12 cellular contexts compared by ENCODE assay signal in genomic region chr6:113361014-113361645, GRCh38.
DNase-seq lines count a peak whose midpoint lies in the region; ATAC-seq and TF ChIP-seq lines count a peak whose summit lies in the region.
"Had no signal": no experiment of that assay in that cellular context is flagged by ENCODE, and none has a peak within 500 bp of the region (broad histone marks: within the 10 kb centered on the region; RNA-seq: fewer than 3 reads in every experiment).

No MANE protein-coding gene starts in this region.

- H3K4me2 ChIP-seq in HCT116 (ENCODE audit: low read length) = peak overlapping the region; percentile 70

- CTCF ChIA-PET in HCT116 (lab: Charles Lee) = no interaction called here

- no peaks in the 10 kb centered on the region for H3K9me2 ChIP-seq in HCT116 (ENCODE audit: insufficient read depth)

- peak overlapping the region; percentile 44 for H3K9ac ChIP-seq in HCT116 (ENCODE audit: low read length)

- no peaks in the 10 kb centered on the region for H3K79me2 ChIP-seq in HCT116 (ENCODE audit: insufficient read depth, low read length)

- intact Hi-C loops in HCT116 (cut with micrococcal nuclease) = no loop called here
- intact Hi-C loops in upper lobe of right lung (cut with DNase I) = no loop called here

- H3K27ac ChIP-seq in HCT116 (ENCODE audit: low read depth, low read length) = no peak overlapping the region
- H3K27ac ChIP-seq in RWPE2 (ENCODE audit: poor library complexity, severe bottlenecking) = peak overlapping the region; percentile 95
- H3K27ac ChIP-seq in upper lobe of right lung = no peak overlapping the region
- H3K27ac ChIP-seq: vagina had no signal

- peak; percentile 64 for ATAC-seq in HCT116
- peak; percentile 77 for ATAC-seq in RWPE2 (ENCODE audit: low read depth)
- ATAC-seq in upper lobe of right lung = no peak
- no peak for ATAC-seq in HG03520 (IDR thresholded peaks at IDR 0.05; ENCODE audit: unreplicated experiment)

- BruUV-seq in HCT116 (replicated peaks; lab: Mats Ljungman, UMichigan) = no TSS peak

- DNase-seq in ACHN (peak; percentile 30), HCT116 (ENCODE audit: low read depth, low spot score) (peak; percentile 66), RWPE2 (ENCODE audit: low spot score) (no peak), foreskin melanocyte (peak; percentile 91), upper lobe of right lung (no peak), pons (ENCODE audit: low spot score) (no peak), NCI-H1048 (lab: John Stamatoyannopoulos, UW) (no peak)
- DNase-seq: central memory CD4-positive, alpha-beta T cell; H9; occipital lobe had no signal

- no peak for TF ChIP-seq RAD21 in HCT116 (IDR thresholded peaks at IDR 0.05; ENCODE audit: low read depth)

- TF ChIP-seq POLR2A in HCT116 (IDR thresholded peaks at IDR 0.05; ENCODE audit: borderline replicate concordance, extremely low read depth, insufficient read depth, insufficient read length) = no peak

- H3K27me3 ChIP-seq in HCT116 (ENCODE audit: insufficient read depth, low read length) (no peaks in the 10 kb centered on the region), RWPE2 (ENCODE audit: insufficient read depth, poor library complexity, severe bottlenecking) (no peaks in the 10 kb centered on the region), upper lobe of right lung (no peaks in the 10 kb centered on the region)
- H3K27me3 ChIP-seq: vagina had no signal

- H3K4me1 ChIP-seq in HCT116 (ENCODE audit: control insufficient read depth in 1 of 2, insufficient read depth in 2 of 2, low read length in 2 of 2) (peaks cover 21 to 59% of the 10 kb centered on the region in 2 experiments), RWPE2 (ENCODE audit: insufficient read depth, poor library complexity, severe bottlenecking) (peaks cover 61% of the 10 kb centered on the region), upper lobe of right lung (no peaks in the 10 kb centered on the region)
- H3K4me1 ChIP-seq: vagina had no signal

- POLR2A ChIA-PET in HCT116 (lab: Charles Lee) = no interaction called here

- no peaks in the 10 kb centered on the region for H3K36me3 ChIP-seq in HCT116 (ENCODE audit: control insufficient read depth in 1 of 2, insufficient read depth in 2 of 2, low read length in 2 of 2)
- H3K36me3 ChIP-seq in RWPE2 (ENCODE audit: low read depth) = no peaks in the 10 kb centered on the region
- H3K36me3 ChIP-seq in upper lobe of right lung = no peaks in the 10 kb centered on the region
- H3K36me3 ChIP-seq: vagina had no signal

- no peak for TF ChIP-seq CTCF in HCT116 (IDR thresholded peaks at IDR 0.05 in 2 of 3, conservative IDR thresholded peaks at IDR 0.05 in 1 of 3; ENCODE audit: borderline replicate concordance in 1 of 3, insufficient read depth in 1 of 3, low read depth in 2 of 3, low read length in 2 of 3)
- no peak for TF ChIP-seq CTCF in RWPE2 (IDR thresholded peaks at IDR 0.05; ENCODE audit: poor library complexity, severe bottlenecking)
- TF ChIP-seq CTCF in upper lobe of right lung (IDR thresholded peaks at IDR 0.05) = no peak

- H3K4me3 ChIP-seq in HCT116 (replicated peaks in 1 of 2; ENCODE audit: low read depth in 1 of 2, low read length in 2 of 2) = peak overlapping the region in 1 of 2 experiments; percentile 15; a peak in 1 of 4 replicates
- H3K4me3 ChIP-seq in RWPE2 (ENCODE audit: severe bottlenecking) = no peak overlapping the region
- no peak overlapping the region for H3K4me3 ChIP-seq in upper lobe of right lung
- H3K4me3 ChIP-seq: vagina had no signal

- no peaks in the 10 kb centered on the region for H4K20me1 ChIP-seq in HCT116 (ENCODE audit: insufficient read depth)

- peak overlapping the region; percentile 99 for H2AFZ ChIP-seq in HCT116 (ENCODE audit: low read depth, low read length, poor library complexity, severe bottlenecking)

- H3K9me3 ChIP-seq in HCT116 (ENCODE audit: control insufficient read depth in 1 of 2, insufficient read depth in 1 of 2, low read depth in 1 of 2, low read length in 2 of 2) = no peaks in the 10 kb centered on the region
- H3K9me3 ChIP-seq in RWPE2 (ENCODE audit: severe bottlenecking) = no peaks in the 10 kb centered on the region
- H3K9me3 ChIP-seq in upper lobe of right lung = no peaks in the 10 kb centered on the region
- H3K9me3 ChIP-seq: vagina had no signal

- in situ Hi-C loops in ACHN (cut with HindIII; ENCODE audit: low pct_ligation_motif_present, low pct_unique_long_range_greater_than_20kb, low sequenced_read_pairs) = no loop called here

- RAD21 ChIA-PET in HCT116 (lab: Charles Lee; ENCODE audit: low non-redundant PET in 1 of 2, low total read pairs in 2 of 2, uncharacterized antibody in 2 of 2, unreplicated experiment in 2 of 2) = no interaction called here

TF ChIP-seq in HCT116, 20 proteins besides CTCF, POLR2A, EP300 and RAD21:
- TF ChIP-seq ATF3 (IDR thresholded peaks at IDR 0.05) (no peak), TCF7L2 (IDR thresholded peaks at IDR 0.05; ENCODE audit: borderline replicate concordance, extremely low read depth, insufficient read depth, insufficient read length) (no peak), SP1 (IDR thresholded peaks at IDR 0.05; ENCODE audit: low read depth) (peak; percentile 51; the same call in 1 of the 2 replicates), ZNF274 (IDR thresholded peaks at IDR 0.05; ENCODE audit: low read depth, low read length) (no peak), EZH2 (IDR thresholded peaks at IDR 0.05) (no peak), CBX3 (IDR thresholded peaks at IDR 0.05; ENCODE audit: low read depth) (no peak), ELF1 (IDR thresholded peaks at IDR 0.05; ENCODE audit: borderline replicate concordance, low read depth) (no peak), POLR2AphosphoS5 (IDR thresholded peaks at IDR 0.05; ENCODE audit: low read depth, low read length) (no peak), ZBTB33 (IDR thresholded peaks at IDR 0.05; ENCODE audit: extremely low read depth, insufficient replicate concordance, low read length) (no peak), FOSL1 (IDR thresholded peaks at IDR 0.05; ENCODE audit: low read depth) (peak; percentile 50; the same call in 1 of the 2 replicates), JUND (IDR thresholded peaks at IDR 0.05) (peak; percentile 58), SRF (IDR thresholded peaks at IDR 0.05; ENCODE audit: low read depth) (no peak), EGR1 (IDR thresholded peaks at IDR 0.05; ENCODE audit: low read depth) (no peak), MAX (IDR thresholded peaks at IDR 0.05) (no peak), ZFX (IDR thresholded peaks at IDR 0.05) (no peak), SIN3A (IDR thresholded peaks at IDR 0.05; ENCODE audit: low read depth) (no peak), EZH2phosphoT487 (IDR thresholded peaks at IDR 0.05; ENCODE audit: borderline replicate concordance) (no peak), YY1 (IDR thresholded peaks at IDR 0.05; ENCODE audit: extremely low read depth, insufficient replicate concordance, low read depth, low read length) (no peak), CEBPB (IDR thresholded peaks at IDR 0.05; ENCODE audit: low read depth) (no peak), REST (IDR thresholded peaks at IDR 0.05; ENCODE audit: low read depth) (no peak)

Comparison
In these comparisons a context has a peak if more than half of its experiments do, and no peak if none do; other contexts are left out.
1. DNase-seq: peak in ACHN (single experiment), HCT116 (single experiment) and foreskin melanocyte (single experiment); none in RWPE2 (single experiment), upper lobe of right lung (single experiment), pons (single experiment) and NCI-H1048 (single experiment).
2. ATAC-seq: peak in HCT116 (single experiment) and RWPE2 (single experiment); none in upper lobe of right lung (single experiment) and HG03520 (single experiment).